In genomic region chr14:21136024-21136423, GRCh38 we compare ENCODE assay signal across 8 cellular contexts. TPM values are rescaled to one million over a fixed set of nuclear protein-coding genes. Genes with fewer than 3 reads are reported as not detected.
DNase-seq lines count a peak whose midpoint lies in the region; ATAC-seq and TF ChIP-seq lines count a peak whose summit lies in the region.

No MANE protein-coding gene starts in this region.

- no peaks in the 10 kb centered on the region for H3K9me3 ChIP-seq in right atrium auricular region
- no peaks in the 10 kb centered on the region for H3K9me3 ChIP-seq in gastrocnemius medialis

- in situ Hi-C loops in gastrocnemius medialis (cut with MboI; ENCODE audit: low sequenced_read_pairs in 4 of 4): no loop called here

- H3K4me1 ChIP-seq in right atrium auricular region: no peaks in the 10 kb centered on the region
- H3K4me1 ChIP-seq in gastrocnemius medialis: no peaks in the 10 kb centered on the region

- intact Hi-C loops in Right ventricle myocardium inferior (cut with DNase I) (no loop called here), gastrocnemius medialis (cut with DNase I; ENCODE audit: low total_unique reads) (no loop called here)

- DNase-seq in right atrium auricular region (ENCODE audit: low spot score) (no peak), Right ventricle myocardium inferior (ENCODE audit: missing footprints) (no peak), NCI-H82 (lab: John Stamatoyannopoulos, UW) (peak; percentile 29), epithelial cell of proximal tubule (ENCODE audit: low read depth) (no peak), gastrocnemius medialis (no peak), RPMI8226 (no peak), amygdala (lab: John Stamatoyannopoulos, UW) (no peak), NCI-H128 (lab: John Stamatoyannopoulos, UW; ENCODE audit: unreplicated experiment) (no peak)

- H3K4me3 ChIP-seq in right atrium auricular region (no peak overlapping the region), epithelial cell of proximal tubule (ENCODE audit: low read depth, low read length) (no peak overlapping the region), gastrocnemius medialis (no peak overlapping the region)

- H3K27ac ChIP-seq in right atrium auricular region (no peak overlapping the region), gastrocnemius medialis (no peak overlapping the region)

- no peaks in the 10 kb centered on the region for H3K27me3 ChIP-seq in right atrium auricular region
- no peaks in the 10 kb centered on the region for H3K27me3 ChIP-seq in gastrocnemius medialis

- peak; percentile 43 to 70 for TF ChIP-seq CTCF in right atrium auricular region (IDR thresholded peaks at IDR 0.05)
- peak; percentile 59 for TF ChIP-seq CTCF in epithelial cell of proximal tubule (conservative IDR thresholded peaks at IDR 0.05; ENCODE audit: low read depth, low read length)
- peak in 4 of 5 experiments; percentile 22 to 62 (median 28) for TF ChIP-seq CTCF in gastrocnemius medialis (IDR thresholded peaks at IDR 0.05 in 4 of 5, conservative IDR thresholded peaks at IDR 0.05 in 1 of 5)

- ATAC-seq in Right ventricle myocardium inferior (no peak), gastrocnemius medialis (no peak)

- H3K36me3 ChIP-seq in right atrium auricular region: no peaks in the 10 kb centered on the region
- H3K36me3 ChIP-seq in gastrocnemius medialis: no peaks in the 10 kb centered on the region

- TF ChIP-seq POLR2A in gastrocnemius medialis (IDR thresholded peaks at IDR 0.05): no peak

RNA-seq across cellular contexts. Expression of gene OR5AU1, which starts 19.8 kb away (rescaled TPM):
- total RNA-seq in right atrium auricular region (not detected), Right ventricle myocardium inferior (not detected), epithelial cell of proximal tubule (not detected in 2 replicates), gastrocnemius medialis (not detected)

RNA-seq across cellular contexts. Expression of gene TMEM253, which starts 35.2 kb away (rescaled TPM):
- total RNA-seq in right atrium auricular region (not detected), Right ventricle myocardium inferior (0.41 TPM), epithelial cell of proximal tubule (0.43 TPM in 1 of 2 replicates, not detected in the other), gastrocnemius medialis (under 1 TPM in 2 of 4 donors, not detected in 2; 0.19 to 0.35 TPM)

RNA-seq across cellular contexts. Expression of gene ZNF219, which starts 37.6 kb away (rescaled TPM):
- 10 to 100 TPM; 49.7 to 66.6 TPM for total RNA-seq in right atrium auricular region
- total RNA-seq in Right ventricle myocardium inferior: 49.4 TPM
- total RNA-seq in epithelial cell of proximal tubule: 11.2 and 18.6 TPM in 2 replicates
- 10 to 100 TPM; 25.9 to 48.9 (median 43.9) TPM for total RNA-seq in gastrocnemius medialis
